In genomic region chr13:33642374-33643065, GRCh38 we compare ENCODE assay signal across 1 cellular context.
A peak's percentile ranks its signal among the peaks of the same experiment; 100 is the strongest.
TF ChIP-seq lines count a peak whose summit lies in the region.

No MANE protein-coding gene starts in this region.

TF ChIP-seq in HepG2, 621 proteins besides CTCF, POLR2A, EP300 and RAD21 (continued from another document and continues in another):
- TF ChIP-seq, protein P1, sequence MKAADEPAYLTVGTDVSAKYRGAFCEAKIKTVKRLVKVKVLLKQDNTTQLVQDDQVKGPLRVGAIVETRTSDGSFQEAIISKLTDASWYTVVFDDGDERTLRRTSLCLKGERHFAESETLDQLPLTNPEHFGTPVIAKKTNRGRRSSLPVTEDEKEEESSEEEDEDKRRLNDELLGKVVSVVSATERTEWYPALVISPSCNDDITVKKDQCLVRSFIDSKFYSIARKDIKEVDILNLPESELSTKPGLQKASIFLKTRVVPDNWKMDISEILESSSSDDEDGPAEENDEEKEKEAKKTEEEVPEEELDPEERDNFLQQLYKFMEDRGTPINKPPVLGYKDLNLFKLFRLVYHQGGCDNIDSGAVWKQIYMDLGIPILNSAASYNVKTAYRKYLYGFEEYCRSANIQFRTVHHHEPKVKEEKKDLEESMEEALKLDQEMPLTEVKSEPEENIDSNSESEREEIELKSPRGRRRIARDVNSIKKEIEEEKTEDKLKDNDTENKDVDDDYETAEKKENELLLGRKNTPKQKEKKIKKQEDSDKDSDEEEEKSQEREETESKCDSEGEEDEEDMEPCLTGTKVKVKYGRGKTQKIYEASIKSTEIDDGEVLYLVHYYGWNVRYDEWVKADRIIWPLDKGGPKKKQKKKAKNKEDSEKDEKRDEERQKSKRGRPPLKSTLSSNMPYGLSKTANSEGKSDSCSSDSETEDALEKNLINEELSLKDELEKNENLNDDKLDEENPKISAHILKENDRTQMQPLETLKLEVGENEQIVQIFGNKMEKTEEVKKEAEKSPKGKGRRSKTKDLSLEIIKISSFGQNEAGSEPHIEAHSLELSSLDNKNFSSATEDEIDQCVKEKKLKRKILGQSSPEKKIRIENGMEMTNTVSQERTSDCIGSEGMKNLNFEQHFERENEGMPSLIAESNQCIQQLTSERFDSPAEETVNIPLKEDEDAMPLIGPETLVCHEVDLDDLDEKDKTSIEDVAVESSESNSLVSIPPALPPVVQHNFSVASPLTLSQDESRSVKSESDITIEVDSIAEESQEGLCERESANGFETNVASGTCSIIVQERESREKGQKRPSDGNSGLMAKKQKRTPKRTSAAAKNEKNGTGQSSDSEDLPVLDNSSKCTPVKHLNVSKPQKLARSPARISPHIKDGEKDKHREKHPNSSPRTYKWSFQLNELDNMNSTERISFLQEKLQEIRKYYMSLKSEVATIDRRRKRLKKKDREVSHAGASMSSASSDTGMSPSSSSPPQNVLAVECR (CRISPR knock-in tag; IDR thresholded peaks at IDR 0.05; ENCODE audit: borderline replicate concordance), result peak; percentile 55; the same call in 1 of the 2 replicates
- TF ChIP-seq ESRRA (CRISPR knock-in tag; IDR thresholded peaks at IDR 0.05; ENCODE audit: low read depth), result peak; percentile 86; the same call in 1 of the 2 replicates
- TF ChIP-seq MIER2 (CRISPR knock-in tag; IDR thresholded peaks at IDR 0.05), result no peak
- TF ChIP-seq TFDP1 (CRISPR knock-in tag; IDR thresholded peaks at IDR 0.05; ENCODE audit: borderline replicate concordance), result no peak; the same call in 1 of the 2 replicates
- TF ChIP-seq ZNF207 (IDR thresholded peaks at IDR 0.05; ENCODE audit: borderline replicate concordance), result no peak
- TF ChIP-seq CHCHD3 (CRISPR knock-in tag; IDR thresholded peaks at IDR 0.05), result no peak
- TF ChIP-seq DPF2 (CRISPR knock-in tag; IDR thresholded peaks at IDR 0.05; ENCODE audit: borderline replicate concordance, low read depth), result peak; percentile 87
- TF ChIP-seq, protein P2, sequence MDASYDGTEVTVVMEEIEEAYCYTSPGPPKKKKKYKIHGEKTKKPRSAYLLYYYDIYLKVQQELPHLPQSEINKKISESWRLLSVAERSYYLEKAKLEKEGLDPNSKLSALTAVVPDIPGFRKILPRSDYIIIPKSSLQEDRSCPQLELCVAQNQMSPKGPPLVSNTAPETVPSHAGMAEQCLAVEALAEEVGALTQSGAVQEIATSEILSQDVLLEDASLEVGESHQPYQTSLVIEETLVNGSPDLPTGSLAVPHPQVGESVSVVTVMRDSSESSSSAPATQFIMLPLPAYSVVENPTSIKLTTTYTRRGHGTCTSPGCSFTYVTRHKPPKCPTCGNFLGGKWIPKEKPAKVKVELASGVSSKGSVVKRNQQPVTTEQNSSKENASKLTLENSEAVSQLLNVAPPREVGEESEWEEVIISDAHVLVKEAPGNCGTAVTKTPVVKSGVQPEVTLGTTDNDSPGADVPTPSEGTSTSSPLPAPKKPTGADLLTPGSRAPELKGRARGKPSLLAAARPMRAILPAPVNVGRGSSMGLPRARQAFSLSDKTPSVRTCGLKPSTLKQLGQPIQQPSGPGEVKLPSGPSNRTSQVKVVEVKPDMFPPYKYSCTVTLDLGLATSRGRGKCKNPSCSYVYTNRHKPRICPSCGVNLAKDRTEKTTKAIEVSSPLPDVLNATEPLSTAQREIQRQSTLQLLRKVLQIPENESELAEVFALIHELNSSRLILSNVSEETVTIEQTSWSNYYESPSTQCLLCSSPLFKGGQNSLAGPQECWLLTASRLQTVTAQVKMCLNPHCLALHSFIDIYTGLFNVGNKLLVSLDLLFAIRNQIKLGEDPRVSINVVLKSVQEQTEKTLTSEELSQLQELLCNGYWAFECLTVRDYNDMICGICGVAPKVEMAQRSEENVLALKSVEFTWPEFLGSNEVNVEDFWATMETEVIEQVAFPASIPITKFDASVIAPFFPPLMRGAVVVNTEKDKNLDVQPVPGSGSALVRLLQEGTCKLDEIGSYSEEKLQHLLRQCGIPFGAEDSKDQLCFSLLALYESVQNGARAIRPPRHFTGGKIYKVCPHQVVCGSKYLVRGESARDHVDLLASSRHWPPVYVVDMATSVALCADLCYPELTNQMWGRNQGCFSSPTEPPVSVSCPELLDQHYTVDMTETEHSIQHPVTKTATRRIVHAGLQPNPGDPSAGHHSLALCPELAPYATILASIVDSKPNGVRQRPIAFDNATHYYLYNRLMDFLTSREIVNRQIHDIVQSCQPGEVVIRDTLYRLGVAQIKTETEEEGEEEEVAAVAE (CRISPR knock-in tag; IDR thresholded peaks at IDR 0.05; ENCODE audit: borderline replicate concordance), result no peak
- TF ChIP-seq PRDM10 (CRISPR knock-in tag; IDR thresholded peaks at IDR 0.05; ENCODE audit: low read depth), result no peak
- TF ChIP-seq MAFK (conservative IDR thresholded peaks at IDR 0.05 in 1 of 2, IDR thresholded peaks at IDR 0.05 in 1 of 2; ENCODE audit: low read length in 2 of 2), result no peak
- peak; percentile 73 for TF ChIP-seq ZNF563 (CRISPR knock-in tag; IDR thresholded peaks at IDR 0.05)
- TF ChIP-seq CBFB (CRISPR knock-in tag; IDR thresholded peaks at IDR 0.05), result no peak
- TF ChIP-seq HOMEZ (CRISPR knock-in tag; IDR thresholded peaks at IDR 0.05; ENCODE audit: low read depth), result peak; percentile 86
- TF ChIP-seq SSRP1 (CRISPR knock-in tag; IDR thresholded peaks at IDR 0.05), result no peak
- TF ChIP-seq SYNCRIP (IDR thresholded peaks at IDR 0.05; ENCODE audit: insufficient read depth, low read depth, low read length), result no peak
- TF ChIP-seq ZNF740 (CRISPR knock-in tag; IDR thresholded peaks at IDR 0.05), result no peak
- peak; percentile 56; the same call in 1 of the 2 replicates for TF ChIP-seq ZNF574 (CRISPR knock-in tag; IDR thresholded peaks at IDR 0.05)
- TF ChIP-seq ZBTB21 (CRISPR knock-in tag; IDR thresholded peaks at IDR 0.05), result no peak
- no peak for TF ChIP-seq GMEB2 (CRISPR knock-in tag; IDR thresholded peaks at IDR 0.05; ENCODE audit: low read depth)
- no peak for TF ChIP-seq ZNF761 (CRISPR knock-in tag; conservative IDR thresholded peaks at IDR 0.05)
- no peak for TF ChIP-seq ZNF678 (CRISPR knock-in tag; IDR thresholded peaks at IDR 0.05)
- TF ChIP-seq HMG20B (CRISPR knock-in tag; conservative IDR thresholded peaks at IDR 0.05), result peak; percentile 59; the same call in 1 of the 2 replicates
- no peak for TF ChIP-seq DMTF1 (CRISPR knock-in tag; IDR thresholded peaks at IDR 0.05)
- TF ChIP-seq ZNF879 (CRISPR knock-in tag; IDR thresholded peaks at IDR 0.05), result no peak
